8 cellular contexts compared by ENCODE assay signal in genomic region chr5:57779383-57780223, GRCh38.
DNase-seq lines count a peak whose midpoint lies in the region; ATAC-seq and FAIRE-seq lines count a peak whose summit lies in the region.

No MANE protein-coding gene starts in this region.

- peak; percentile 27 for DNase-seq in activated naive CD4-positive, alpha-beta T cell treated with anti-CD3 and anti-CD28 coated beads, Interleukin-2, amount 10 ng/mL, durations not matched to agents 7 days and 5 days
- no peak for DNase-seq in activated naive CD4-positive, alpha-beta T cell treated with anti-CD3 and anti-CD28 coated beads, Interleukin-2, amount 50 U/mL, for 16 hours
- DNase-seq in NCI-H69 (lab: John Stamatoyannopoulos, UW) (peak; percentile 81), astrocyte of the hippocampus (ENCODE audit: low read depth, low spot score) (peak; percentile 91), iPS DF 4.7 (ENCODE audit: extremely low read depth, low spot score) (peak; percentile 25), small intestine (peak; percentile 45)

- CTCF ChIA-PET in activated naive CD4-positive, alpha-beta T cell treated with anti-CD3 and anti-CD28 coated beads, Interleukin-2, amount 10 ng/mL, durations not matched to agents 7 days and 5 days (lab: Charles Lee): interaction anchor here (0.8 to 5.0 kb wide), 10 partner anchors 11 to 1070 kb away, joined by 3 to 54 read pairs (median 4); partner anchors contain the start of gene PLK2

- H3K4me3 Mint-ChIP-seq in activated naive CD4-positive, alpha-beta T cell treated with anti-CD3 and anti-CD28 coated beads, Interleukin-2, amount 10 ng/mL, durations not matched to agents 7 days and 5 days: no peak overlapping the region

- no peaks in the 10 kb centered on the region for H3K4me1 Mint-ChIP-seq in activated naive CD4-positive, alpha-beta T cell treated with anti-CD3 and anti-CD28 coated beads, Interleukin-2, amount 10 ng/mL, durations not matched to agents 7 days and 5 days

- H3K27ac Mint-ChIP-seq in activated naive CD4-positive, alpha-beta T cell treated with anti-CD3 and anti-CD28 coated beads, Interleukin-2, amount 10 ng/mL, durations not matched to agents 7 days and 5 days: no peak overlapping the region

- H3K4me3 ChIP-seq in small intestine (ENCODE audit: low read depth in 1 of 2, low read length in 2 of 2): no peak overlapping the region

- H3K36me3 ChIP-seq in small intestine (ENCODE audit: control insufficient read depth in 2 of 2, insufficient read depth in 2 of 2, low read length in 2 of 2): no peaks in the 10 kb centered on the region

- H3K27me3 ChIP-seq in small intestine (ENCODE audit: control insufficient read depth in 2 of 2, insufficient read depth in 2 of 2, low read length in 2 of 2): no peaks in the 10 kb centered on the region

- no peaks in the 10 kb centered on the region for H3K36me3 Mint-ChIP-seq in activated naive CD4-positive, alpha-beta T cell treated with anti-CD3 and anti-CD28 coated beads, Interleukin-2, amount 10 ng/mL, durations not matched to agents 7 days and 5 days

- no peak overlapping the region for H3K27ac ChIP-seq in small intestine (ENCODE audit: low read depth in 1 of 2, low read length in 1 of 2)

- H3K9me3 Mint-ChIP-seq in activated naive CD4-positive, alpha-beta T cell treated with anti-CD3 and anti-CD28 coated beads, Interleukin-2, amount 10 ng/mL, durations not matched to agents 7 days and 5 days: no peaks in the 10 kb centered on the region

- H3K27me3 Mint-ChIP-seq in activated naive CD4-positive, alpha-beta T cell treated with anti-CD3 and anti-CD28 coated beads, Interleukin-2, amount 10 ng/mL, durations not matched to agents 7 days and 5 days: peaks cover 5% of the 10 kb centered on the region

- H3K9me3 ChIP-seq in small intestine (ENCODE audit: control insufficient read depth, low read depth): no peaks in the 10 kb centered on the region

- no peaks in the 10 kb centered on the region for H3K4me1 ChIP-seq in small intestine (ENCODE audit: control insufficient read depth in 2 of 2, insufficient read depth in 1 of 2, low read depth in 1 of 2, low read length in 1 of 2)

- peak; percentile 61 for ATAC-seq in HG02763 (IDR thresholded peaks at IDR 0.05; ENCODE audit: unreplicated experiment)
- no peak for ATAC-seq in GM19023 (IDR thresholded peaks at IDR 0.05; ENCODE audit: unreplicated experiment)

- peak; percentile 19 for FAIRE-seq in small intestine (lab: Jason Lieb, UNC)

- 24 to 35% (median 26%) methylated on average over 3 of the region's 3 CpGs for WGBS in small intestine, 3 donors
